30 cellular contexts compared by ENCODE assay signal in the genomic region with DNA sequence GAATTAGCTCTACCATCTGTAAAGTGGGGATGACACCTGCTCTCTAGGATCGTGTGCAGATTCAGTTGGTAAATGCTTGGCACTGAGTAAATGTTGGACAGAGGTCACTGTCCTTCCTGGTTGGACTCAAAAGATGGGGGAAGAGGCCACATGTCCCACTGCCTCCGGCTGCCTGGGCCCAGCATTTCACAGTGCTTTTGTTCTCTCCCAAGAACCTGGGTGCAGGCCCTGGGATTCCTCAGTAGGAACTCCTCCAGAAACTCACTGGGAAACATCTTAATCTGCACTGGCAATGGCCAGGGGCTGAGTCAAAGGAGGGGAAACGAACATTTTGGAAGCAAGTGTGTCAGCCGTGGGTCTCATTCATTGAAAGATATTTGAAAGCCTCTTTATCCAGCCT.
"Had no signal": no experiment of that assay in that cellular context is flagged by ENCODE, and none has a peak within 500 bp of the region (broad histone marks: within the 10 kb centered on the region; RNA-seq: fewer than 3 reads in every experiment).

No MANE protein-coding gene starts in this region.

- H3K27ac ChIP-seq: lower lobe of right lung, neural progenitor cell, neutrophil, parathyroid adenoma, skin epidermis, stomach, testis, thyroid gland, transverse colon, upper lobe of left lung had no signal

- H3K79me2 ChIP-seq: parathyroid adenoma had no signal

- H3K4me3 ChIP-seq: lower lobe of right lung, neural progenitor cell, skin epidermis, stomach, testis, thyroid gland, transverse colon, upper lobe of left lung, vagina had no signal

- DNase-seq: hypothalamus; immature natural killer cell; left ventricle myocardium superior; lower lobe of right lung; mammary epithelial cell; mesenchymal stem cell; naive B cell; natural killer cell; nephron progenitor cell; occipital lobe; retina; right cardiac atrium; stimulated activated CD4-positive, alpha-beta T cell treated with anti-CD3 and anti-CD28 coated beads, Interleukin-12 subunit alpha, Interleukin-12 subunit beta, amount 100 ng/mL, for 4 hours; stimulated activated CD4-positive, alpha-beta T cell treated with anti-CD3 and anti-CD28 coated beads, Interleukin-15, amount 100 ng/mL, for 24 hours; stimulated activated CD4-positive, alpha-beta T cell treated with anti-CD3 and anti-CD28 coated beads, Interleukin-2, amount 100 ng/mL, for 24 hours; stimulated activated CD4-positive, alpha-beta T cell treated with anti-CD3 and anti-CD28 coated beads, Interleukin-4, amount 100 ng/mL, for 1 hour; stimulated activated naive B cell treated with anti-CD40 and anti-IgM and Interleukin-4, amounts not matched to agents 10 μg/mL and 1 μg/mL and 100 μg/mL, for 72 hours; stimulated activated naive CD8-positive, alpha-beta T cell treated with anti-CD3 and anti-CD28 coated beads, Interleukin-15, Interleukin-2, amounts not matched to agents 100 U/mL and 50 U/mL, for 24 hours; stomach; testis; thyroid gland; transverse colon; upper lobe of left lung had no signal

- H3K9me3 ChIP-seq: lower lobe of right lung, neutrophil, stomach, testis, thyroid gland, transverse colon, upper lobe of left lung, vagina had no signal

- H2AFZ ChIP-seq: neural progenitor cell, parathyroid adenoma had no signal

- ATAC-seq: left ventricle myocardium superior; lower lobe of right lung; natural killer cell; right cardiac atrium; sciatic nerve; stimulated activated naive B cell treated with anti-CD40 and anti-IgM and Interleukin-4, amounts not matched to agents 10 μg/mL and 1 μg/mL and 100 μg/mL, for 72 hours; stimulated activated naive CD8-positive, alpha-beta T cell treated with anti-CD3 and anti-CD28 coated beads, Interleukin-15, Interleukin-2, amounts not matched to agents 100 U/mL and 50 U/mL, for 24 hours had no signal

- FAIRE-seq: islet of Langerhans had no signal

- H3K27me3 ChIP-seq: neural progenitor cell, testis, thyroid gland, transverse colon, upper lobe of left lung, vagina had no signal

- H3K4me2 ChIP-seq: neural progenitor cell had no signal

- H3K4me1 ChIP-seq: lower lobe of right lung, neural progenitor cell, parathyroid adenoma, testis had no signal

- H3K36me3 ChIP-seq: lower lobe of right lung, neural progenitor cell, neutrophil, stomach, thyroid gland, transverse colon, upper lobe of left lung, vagina had no signal

- H3K9ac ChIP-seq: neural progenitor cell, parathyroid adenoma had no signal
